In genomic region chr13:107211073-107211472, GRCh38 we compare ENCODE assay signal across 9 cellular contexts.
DNase-seq lines count a peak whose midpoint lies in the region; ATAC-seq and TF ChIP-seq lines count a peak whose summit lies in the region.
"Had no signal": no experiment of that assay in that cellular context is flagged by ENCODE, and none has a peak within 500 bp of the region (broad histone marks: within the 10 kb centered on the region; RNA-seq: fewer than 3 reads in every experiment).

No MANE protein-coding gene starts in this region.

- TF ChIP-seq RAD21 in HCT116 (IDR thresholded peaks at IDR 0.05; ENCODE audit: low read depth): peak; percentile 63

- H3K9me3 ChIP-seq in HCT116 (ENCODE audit: control insufficient read depth in 1 of 2, insufficient read depth in 1 of 2, low read depth in 1 of 2, low read length in 2 of 2) (no peaks in the 10 kb centered on the region), PC-3 (ENCODE audit: low read length) (no peaks in the 10 kb centered on the region), psoas muscle (no peaks in the 10 kb centered on the region)
- H3K9me3 ChIP-seq: BLaER1 had no signal

- TF ChIP-seq POLR2A in HCT116 (IDR thresholded peaks at IDR 0.05; ENCODE audit: borderline replicate concordance, extremely low read depth, insufficient read depth, insufficient read length): no peak

- H4K20me1 ChIP-seq in HCT116 (ENCODE audit: insufficient read depth): no peaks in the 10 kb centered on the region
- H4K20me1 ChIP-seq in PC-3 (ENCODE audit: low read length): no peaks in the 10 kb centered on the region
- H4K20me1 ChIP-seq: BLaER1 had no signal

- intact Hi-C loops in HCT116 (cut with micrococcal nuclease): loop anchor here (1.0 kb wide), 2 partner anchors 875 to 944 kb away; no protein-coding TSS in a partner anchor
- intact Hi-C loops in PC-3 (cut with micrococcal nuclease): loop anchor here (1.0 to 2.0 kb wide), 5 partner anchors 90 to 944 kb away; no protein-coding TSS in a partner anchor
- intact Hi-C loops in Right ventricle myocardium superior (cut with DNase I): loop anchor here (2.0 to 5.0 kb wide), 2 partner anchors 436 to 944 kb away; no protein-coding TSS in a partner anchor
- intact Hi-C loops in psoas muscle (cut with DNase I): loop anchor here (2.0 to 5.0 kb wide), 2 partner anchors 944 to 946 kb away; no protein-coding TSS in a partner anchor

- peak; percentile 40 to 80 (median 79); a peak in 5 of 6 replicates for TF ChIP-seq CTCF in HCT116 (IDR thresholded peaks at IDR 0.05 in 2 of 3, conservative IDR thresholded peaks at IDR 0.05 in 1 of 3; ENCODE audit: borderline replicate concordance in 1 of 3, insufficient read depth in 1 of 3, low read depth in 2 of 3, low read length in 2 of 3)
- TF ChIP-seq CTCF in LNCaP clone FGC (IDR thresholded peaks at IDR 0.05; ENCODE audit: control insufficient read depth, extremely low read depth, insufficient read depth): peak; percentile 94
- TF ChIP-seq CTCF in PC-3 (conservative IDR thresholded peaks at IDR 0.05; ENCODE audit: low read depth, low read length): peak; percentile 89
- peak; percentile 73 for TF ChIP-seq CTCF in psoas muscle (IDR thresholded peaks at IDR 0.05)

- H3K27ac Mint-ChIP-seq in activated naive CD8-positive, alpha-beta T cell treated with anti-CD3 and anti-CD28 coated beads for 36 hours: no peak overlapping the region

- no peaks in the 10 kb centered on the region for H3F3A ChIP-seq in PC-3 (ENCODE audit: low read length, unreplicated experiment)

- no peaks in the 10 kb centered on the region for H3K9me2 ChIP-seq in HCT116 (ENCODE audit: insufficient read depth)
- H3K9me2 ChIP-seq in PC-3 (replicated peaks; ENCODE audit: low read length): no peaks in the 10 kb centered on the region

- peaks cover 5% of the 10 kb centered on the region for H3K27me3 Mint-ChIP-seq in activated naive CD8-positive, alpha-beta T cell treated with anti-CD3 and anti-CD28 coated beads for 36 hours

- DNase-seq in NK-92 treated with Interleukin-12 subunit alpha and Interleukin-12 subunit beta, amount 100 ng/mL, for 24 hours (lab: John Stamatoyannopoulos, UW): peak; percentile 30
- no peak for DNase-seq in NK-92 (lab: John Stamatoyannopoulos, UW; ENCODE audit: unreplicated experiment)
- DNase-seq in HCT116 (ENCODE audit: low read depth, low spot score): peak; percentile 22
- peak; percentile 45 for DNase-seq in LNCaP clone FGC (ENCODE audit: low read depth)
- DNase-seq in PC-3: peak; percentile 88
- peak; percentile 42 for DNase-seq in activated naive CD8-positive, alpha-beta T cell treated with anti-CD3 and anti-CD28 coated beads for 36 hours
- peak; percentile 75 for DNase-seq in Right ventricle myocardium superior
- peak; percentile 58 to 65 for DNase-seq in psoas muscle

- WGBS in psoas muscle, 3 donors: 8 to 11% (median 8%) methylated on average over 8 of the region's 8 CpGs

- RAD21 ChIA-PET in HCT116 (lab: Charles Lee; ENCODE audit: low non-redundant PET in 1 of 2, low total read pairs in 2 of 2, uncharacterized antibody in 2 of 2, unreplicated experiment in 2 of 2): no interaction called here

- no peaks in the 10 kb centered on the region for H3K4me1 Mint-ChIP-seq in activated naive CD8-positive, alpha-beta T cell treated with anti-CD3 and anti-CD28 coated beads for 36 hours

- H3K4me3 ChIP-seq in HCT116 (replicated peaks in 1 of 2; ENCODE audit: low read depth in 1 of 2, low read length in 2 of 2): no peak overlapping the region
- no peak overlapping the region for H3K4me3 ChIP-seq in LNCaP clone FGC (ENCODE audit: low read depth, low read length)
- H3K4me3 ChIP-seq in PC-3 (ENCODE audit: low read length): peak overlapping the region; percentile 46; the same call in 1 of the 2 replicates
- H3K4me3 ChIP-seq in psoas muscle: no peak overlapping the region
- H3K4me3 ChIP-seq: BLaER1 had no signal

- CTCF ChIA-PET in HCT116 (lab: Charles Lee) (interaction anchor here (1.0 to 1.5 kb wide), 2 partner anchors 8 to 945 kb away, joined by 3 to 6 read pairs; no protein-coding TSS in a partner anchor), PC-3 (lab: Charles Lee) (interaction anchor here (0.7 kb wide), 1 partner anchor 160 kb away, joined by 4 read pairs; no protein-coding TSS in a partner anchor)

- H3K4me1 ChIP-seq in HCT116 (ENCODE audit: control insufficient read depth in 1 of 2, insufficient read depth in 2 of 2, low read length in 2 of 2) (no peaks in the 10 kb centered on the region), PC-3 (ENCODE audit: insufficient read depth, low read length) (peaks cover 13% of the 10 kb centered on the region; the same call in 1 of the 2 replicates), psoas muscle (no peaks in the 10 kb centered on the region)

- H3K36me3 Mint-ChIP-seq in activated naive CD8-positive, alpha-beta T cell treated with anti-CD3 and anti-CD28 coated beads for 36 hours: no peaks in the 10 kb centered on the region

- H3K4me3 Mint-ChIP-seq in activated naive CD8-positive, alpha-beta T cell treated with anti-CD3 and anti-CD28 coated beads for 36 hours: no peak overlapping the region

- POLR2A ChIA-PET in HCT116 (lab: Charles Lee) (no interaction called here), PC-3 (lab: Charles Lee; ENCODE audit: unreplicated experiment) (interaction anchor here (0.7 kb wide), 1 partner anchor 423 kb away, joined by 3 read pairs; no protein-coding TSS in a partner anchor)

- H3K27me3 ChIP-seq in HCT116 (ENCODE audit: insufficient read depth, low read length) (no peaks in the 10 kb centered on the region), PC-3 (ENCODE audit: low read length) (no peaks in the 10 kb centered on the region), psoas muscle (ENCODE audit: insufficient read depth in 3 of 3, low read length in 2 of 3) (no peaks in the 10 kb centered on the region)
- H3K27me3 ChIP-seq: BLaER1 had no signal

- no peaks in the 10 kb centered on the region for H3K9me3 Mint-ChIP-seq in activated naive CD8-positive, alpha-beta T cell treated with anti-CD3 and anti-CD28 coated beads for 36 hours

- H3K36me3 ChIP-seq in HCT116 (ENCODE audit: control insufficient read depth in 1 of 2, insufficient read depth in 2 of 2, low read length in 2 of 2) (no peaks in the 10 kb centered on the region), PC-3 (ENCODE audit: low read depth, low read length) (no peaks in the 10 kb centered on the region), psoas muscle (ENCODE audit: insufficient read depth in 1 of 2, low read depth in 1 of 2) (no peaks in the 10 kb centered on the region)
- H3K36me3 ChIP-seq: BLaER1 had no signal

- no peak overlapping the region for H3K27ac ChIP-seq in HCT116 (ENCODE audit: low read depth, low read length)
- H3K27ac ChIP-seq in PC-3 (ENCODE audit: low read length): no peak overlapping the region
- no peak overlapping the region for H3K27ac ChIP-seq in psoas muscle
- H3K27ac ChIP-seq: BLaER1 had no signal

- ATAC-seq in HCT116 (peak; percentile 86), PC-3 (peak; percentile 93), Right ventricle myocardium superior (ENCODE audit: poor library complexity) (peak; percentile 92), psoas muscle (peak in 3 of 4 donors; percentile 58 to 73 (median 60))

- H3K79me2 ChIP-seq in HCT116 (ENCODE audit: insufficient read depth, low read length): no peaks in the 10 kb centered on the region
- H3K79me2 ChIP-seq in PC-3 (ENCODE audit: low read length): no peaks in the 10 kb centered on the region

- H2AFZ ChIP-seq in HCT116 (ENCODE audit: low read depth, low read length, poor library complexity, severe bottlenecking) (no peak overlapping the region), PC-3 (ENCODE audit: low read length) (peak overlapping the region; percentile 40; the same call in 1 of the 2 replicates)

- BruUV-seq in HCT116 (replicated peaks; lab: Mats Ljungman, UMichigan): no TSS peak
- no TSS peak for BruUV-seq in PC-3 (replicated peaks; lab: Mats Ljungman, UMichigan)

- H3K4me2 ChIP-seq in HCT116 (ENCODE audit: low read length): no peak overlapping the region
- H3K4me2 ChIP-seq in PC-3 (ENCODE audit: low read length): peak overlapping the region; percentile 66
- H3K4me2 ChIP-seq: BLaER1 had no signal

- H3K9ac ChIP-seq in HCT116 (ENCODE audit: low read length) (no peak overlapping the region), PC-3 (ENCODE audit: low read length) (no peak overlapping the region)
- H3K9ac ChIP-seq: BLaER1 had no signal

TF ChIP-seq in HCT116, 20 proteins besides CTCF, POLR2A, EP300 and RAD21 (continues in another document):
- TF ChIP-seq YY1 (IDR thresholded peaks at IDR 0.05; ENCODE audit: extremely low read depth, insufficient replicate concordance, low read depth, low read length) (no peak), EGR1 (IDR thresholded peaks at IDR 0.05; ENCODE audit: low read depth) (no peak), POLR2AphosphoS5 (IDR thresholded peaks at IDR 0.05; ENCODE audit: low read depth, low read length) (no peak), TCF7L2 (IDR thresholded peaks at IDR 0.05; ENCODE audit: borderline replicate concordance, extremely low read depth, insufficient read depth, insufficient read length) (no peak), CEBPB (IDR thresholded peaks at IDR 0.05; ENCODE audit: low read depth) (no peak), EZH2 (IDR thresholded peaks at IDR 0.05) (no peak), SIN3A (IDR thresholded peaks at IDR 0.05; ENCODE audit: low read depth) (no peak), CBX3 (IDR thresholded peaks at IDR 0.05; ENCODE audit: low read depth) (no peak), ZFX (IDR thresholded peaks at IDR 0.05) (no peak), SRF (IDR thresholded peaks at IDR 0.05; ENCODE audit: low read depth) (no peak), SP1 (IDR thresholded peaks at IDR 0.05; ENCODE audit: low read depth) (no peak), ZBTB33 (IDR thresholded peaks at IDR 0.05; ENCODE audit: extremely low read depth, insufficient replicate concordance, low read length) (no peak), ZNF274 (IDR thresholded peaks at IDR 0.05; ENCODE audit: low read depth, low read length) (no peak)
